21 cellular contexts compared by ENCODE assay signal in genomic region chr9:131745611-131746010, GRCh38.
"Had no signal": no experiment of that assay in that cellular context is flagged by ENCODE, and none has a peak within 500 bp of the region (broad histone marks: within the 10 kb centered on the region; RNA-seq: fewer than 3 reads in every experiment).

No MANE protein-coding gene starts in this region.

- H3K9me3 Mint-ChIP-seq: activated CD4-positive, alpha-beta memory T cell treated with anti-CD3 and anti-CD28 coated beads for 36 hours; mesothelial cell of epicardium; natural killer cell treated with Interleukin-12 subunit alpha and Interleukin-12 subunit beta and Interleukin-15 and Interleukin-18, amount 100 ng/mL, for 72 hours; stimulated activated naive CD8-positive, alpha-beta T cell treated with anti-CD3 and anti-CD28 coated beads, Interleukin-15, amount 100 ng/mL, for 72 hours had no signal

- H3K27ac ChIP-seq: coronary artery, heart left ventricle, left lung, neutrophil, ovary, psoas muscle, transverse colon, uterus had no signal

- H3K4me1 ChIP-seq: transverse colon, uterus had no signal

- H3K9me3 ChIP-seq: heart left ventricle, left lung, neutrophil, ovary, psoas muscle, transverse colon, uterus had no signal

- H3K4me3 ChIP-seq: coronary artery, heart left ventricle, left lung, ovary, psoas muscle, transverse colon, uterus had no signal

- H3K36me3 Mint-ChIP-seq: activated CD4-positive, alpha-beta memory T cell treated with anti-CD3 and anti-CD28 coated beads for 36 hours; brain; mesothelial cell of epicardium; natural killer cell treated with Interleukin-12 subunit alpha and Interleukin-12 subunit beta and Interleukin-15 and Interleukin-18, amount 100 ng/mL, for 72 hours had no signal

- H3K27me3 ChIP-seq: heart left ventricle, left lung, neutrophil, ovary, transverse colon, uterus had no signal

- H3K36me3 ChIP-seq: heart left ventricle, left lung, neutrophil, ovary, transverse colon, uterus had no signal

- H3K4me1 Mint-ChIP-seq: brain had no signal

- ATAC-seq: heart left ventricle; left lung; natural killer cell treated with Interleukin-12 subunit alpha and Interleukin-12 subunit beta and Interleukin-15 and Interleukin-18, amount 100 ng/mL, for 72 hours; psoas muscle; right cardiac atrium; stimulated activated naive CD8-positive, alpha-beta T cell treated with anti-CD3 and anti-CD28 coated beads, Interleukin-15, amount 100 ng/mL, for 72 hours had no signal

- H3K27me3 Mint-ChIP-seq: activated CD4-positive, alpha-beta memory T cell treated with anti-CD3 and anti-CD28 coated beads for 36 hours; stimulated activated naive CD8-positive, alpha-beta T cell treated with anti-CD3 and anti-CD28 coated beads, Interleukin-15, amount 100 ng/mL, for 72 hours had no signal

- H3K27ac Mint-ChIP-seq: activated CD4-positive, alpha-beta memory T cell treated with anti-CD3 and anti-CD28 coated beads for 36 hours; brain; mesothelial cell of epicardium; stimulated activated naive CD8-positive, alpha-beta T cell treated with anti-CD3 and anti-CD28 coated beads, Interleukin-15, amount 100 ng/mL, for 72 hours had no signal

- DNase-seq: activated CD4-positive, alpha-beta memory T cell treated with anti-CD3 and anti-CD28 coated beads for 36 hours; activated CD4-positive, alpha-beta T cell treated with anti-CD3 and anti-CD28 coated beads for 48 hours; activated naive CD4-positive, alpha-beta T cell treated with Interleukin-2 at 50 U/mL for 16 hours; activated T-cell treated with anti-CD3 and anti-CD28 coated beads, Interleukin-2, amount 50 U/mL, for 48 hours; aorta; central memory CD4-positive, alpha-beta T cell; heart left ventricle; left lung; ovary; psoas muscle; stimulated activated CD4-positive, alpha-beta T cell treated with anti-CD3 and anti-CD28 coated beads, Interleukin-4, amount 100 ng/mL, for 24 hours; stimulated activated naive CD8-positive, alpha-beta T cell treated with anti-CD3 and anti-CD28 coated beads, Interleukin-15, amount 100 ng/mL, for 72 hours; SW 1271; transverse colon; uterus had no signal

- H3K4me3 Mint-ChIP-seq: activated CD4-positive, alpha-beta memory T cell treated with anti-CD3 and anti-CD28 coated beads for 36 hours; mesothelial cell of epicardium; natural killer cell treated with Interleukin-12 subunit alpha and Interleukin-12 subunit beta and Interleukin-15 and Interleukin-18, amount 100 ng/mL, for 72 hours; stimulated activated naive CD8-positive, alpha-beta T cell treated with anti-CD3 and anti-CD28 coated beads, Interleukin-15, amount 100 ng/mL, for 72 hours had no signal
